26 cellular contexts compared by ENCODE assay signal in the genomic region with DNA sequence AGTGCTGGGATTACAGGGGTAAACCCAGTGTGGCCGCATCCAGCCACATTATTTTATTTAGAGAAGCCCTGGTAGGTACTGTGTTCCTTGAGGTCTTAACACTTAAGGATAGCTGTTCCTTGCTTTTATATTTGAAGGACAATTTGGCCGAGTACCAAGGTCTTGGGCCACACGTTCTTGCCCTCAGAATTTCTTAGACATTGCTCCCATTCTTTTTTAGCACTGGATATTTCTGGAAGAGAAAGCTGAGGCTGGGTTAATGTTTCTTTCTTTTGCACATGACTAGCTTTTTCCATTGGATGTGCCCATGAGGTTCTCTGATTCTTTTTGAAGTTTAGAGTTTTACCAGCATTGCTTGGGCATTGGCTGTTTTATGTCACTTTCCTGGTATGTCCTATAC. TPM values are rescaled to one million over a fixed set of nuclear protein-coding genes. Genes with fewer than 3 reads are reported as not detected.
A peak's percentile ranks its signal among the peaks of the same experiment; 100 is the strongest.
DNase-seq lines count a peak whose midpoint lies in the region; ATAC-seq, FAIRE-seq and TF ChIP-seq lines count a peak whose summit lies in the region.
"Had no signal": no experiment of that assay in that cellular context is flagged by ENCODE, and none has a peak within 500 bp of the region (broad histone marks: within the 10 kb centered on the region; RNA-seq: fewer than 3 reads in every experiment).

No MANE protein-coding gene starts in this region.

- H3K9ac ChIP-seq in kidney (ENCODE audit: low read length in 2 of 2) = peak overlapping the region in 1 of 2 donors; percentile 62
- H3K9ac ChIP-seq: SK-N-SH had no signal

- peak overlapping the region; percentile 90 to 92 for H3K27ac ChIP-seq in kidney (ENCODE audit: low read depth in 2 of 2, low read length in 2 of 2)
- H3K27ac ChIP-seq in tibial artery = peak overlapping the region; percentile 51 to 61

- H3K4me1 ChIP-seq in kidney (ENCODE audit: control insufficient read depth in 1 of 2, insufficient read depth in 1 of 2, low read depth in 1 of 2, low read length in 2 of 2) = peaks cover 19 to 46% of the 10 kb centered on the region in 2 donors
- peaks cover 5 to 44% (median 19%) of the 10 kb centered on the region in 4 donors for H3K4me1 ChIP-seq in tibial artery

- DNase-seq in astrocyte of the hippocampus (ENCODE audit: low read depth, low spot score) (peak; percentile 77), kidney (no peak), myocyte (ENCODE audit: low read depth) (peak; percentile 57), tibial artery (no peak), lower leg skin (ENCODE audit: low spot score in 2 of 2) (no peak)
- no peak for DNase-seq in effector CD4-positive, alpha-beta T cell
- DNase-seq: DND-41, KG1, MV-4-11, NCI-H1417, NCI-H187, NCI-H2107, NCI-H2227 treated with DMSO at 0.1 percent for 48 hours, NCI-H510A treated with DMSO at 0.1 percent for 48 hours, NCI-H774, SHP77 treated with DMSO at 0.1 percent for 48 hours, SK-N-SH had no signal

- WGBS in lower leg skin, 2 donors = 70 to 78% methylated on average over 3 of the region's 3 CpGs

- no peaks in the 10 kb centered on the region for H3K9me3 ChIP-seq in kidney (ENCODE audit: control insufficient read depth in 1 of 2, low read length in 2 of 2)
- no peaks in the 10 kb centered on the region for H3K9me3 ChIP-seq in tibial artery
- H3K9me3 ChIP-seq: SK-N-SH had no signal

- H3K27me3 ChIP-seq in tibial artery = no peaks in the 10 kb centered on the region

- peak; percentile 94 for FAIRE-seq in kidney (lab: Jason Lieb, UNC)
- FAIRE-seq: G401.6 had no signal

- ATAC-seq in GM21737 (IDR thresholded peaks at IDR 0.05; ENCODE audit: unreplicated experiment) = no peak
- no peak for ATAC-seq in HG02678 (IDR thresholded peaks at IDR 0.05; ENCODE audit: unreplicated experiment)
- ATAC-seq: HCT116 had no signal

- TF ChIP-seq POLR2A in lower leg skin (IDR thresholded peaks at IDR 0.05) = no peak

- H3K36me3 ChIP-seq in kidney (ENCODE audit: control insufficient read depth in 1 of 2, insufficient read depth in 2 of 2, low read length in 2 of 2) (no peaks in the 10 kb centered on the region), tibial artery (no peaks in the 10 kb centered on the region)

- intact Hi-C loops in kidney (cut with DNase I) (no loop called here), tibial artery (cut with DNase I; ENCODE audit: low total_unique reads) (no loop called here), lower leg skin (cut with DNase I; ENCODE audit: low total_unique reads) (no loop called here)

- no peak for TF ChIP-seq CTCF in kidney (IDR thresholded peaks at IDR 0.05; ENCODE audit: borderline replicate concordance, extremely low read depth, insufficient read depth)
- no peak for TF ChIP-seq CTCF in tibial artery (IDR thresholded peaks at IDR 0.05)
- TF ChIP-seq CTCF in lower leg skin (IDR thresholded peaks at IDR 0.05) = no peak

- H3K4me3 ChIP-seq in kidney (ENCODE audit: low read length in 2 of 2) (no peak overlapping the region), tibial artery (no peak overlapping the region), lower leg skin (ENCODE audit: low read depth, poor library complexity, severe bottlenecking) (no peak overlapping the region)
- H3K4me3 ChIP-seq: GM23338 had no signal

RNA-seq across cellular contexts. Expression of a gene that starts 5.5 kb away (rescaled TPM):
- not detected for total RNA-seq in kidney
- polyA plus RNA-seq in kidney (ENCODE audit: insufficient read depth, low read depth, low replicate concordance) = not detected
- not detected in 2 replicates for total RNA-seq in myocyte
- 0.08 TPM for polyA plus RNA-seq in myocyte (2012)
- not detected for total RNA-seq in lower leg skin
- total RNA-seq: GM23338, OCI-LY7, RPMI7951 had no signal
- polyA plus RNA-seq: AG04450, CD14-positive monocyte, SK-N-SH had no signal

RNA-seq across cellular contexts. Expression of a gene that starts 39.7 kb away (rescaled TPM):
- total RNA-seq in kidney (229 TPM), myocyte (11.2 and 18.5 TPM in 2 replicates), lower leg skin (10 to 100 TPM in 3 of 4 donors, 1 to 10 TPM in 1; 4.9 to 26.2 (median 13.3) TPM)
- 123 TPM for polyA plus RNA-seq in kidney (ENCODE audit: insufficient read depth, low read depth, low replicate concordance)
- 65.4 TPM for polyA plus RNA-seq in myocyte (2012)
- total RNA-seq: OCI-LY7 had no signal

Comparison
In these comparisons a context has a peak if more than half of its experiments do, and no peak if none do; other contexts are left out.
1. DNase-seq: peak in astrocyte of the hippocampus (single experiment) and myocyte (single experiment); none in kidney (single experiment), tibial artery (0 of 2), effector CD4-positive, alpha-beta T cell (single experiment) and lower leg skin (0 of 2).